8 cellular contexts compared by ENCODE assay signal in the genomic region with DNA sequence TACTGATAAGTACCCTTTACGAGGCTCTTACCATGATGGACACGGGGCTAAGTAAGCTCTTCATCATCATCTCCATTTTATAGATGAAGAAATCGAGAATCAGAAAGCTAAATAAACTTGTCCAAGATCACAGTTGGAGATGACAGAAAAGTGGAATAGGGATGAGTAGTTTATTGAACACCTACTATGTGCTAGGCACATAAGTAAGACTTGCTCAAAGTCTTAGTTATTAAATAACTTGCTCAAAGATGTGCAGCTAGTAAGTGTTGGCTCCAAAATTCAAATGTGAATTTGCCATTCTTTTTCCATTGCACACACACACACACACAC. TPM values are rescaled to one million over a fixed set of nuclear protein-coding genes. Genes with fewer than 3 reads are reported as not detected.
DNase-seq lines count a peak whose midpoint lies in the region; ATAC-seq and TF ChIP-seq lines count a peak whose summit lies in the region.

No MANE protein-coding gene starts in this region.

- H3K27ac Mint-ChIP-seq in activated naive CD4-positive, alpha-beta T cell treated with anti-CD3 and anti-CD28 coated beads, Interleukin-2, amount 50 U/mL, for 24 hours: peak overlapping the region; percentile 56
- H3K27ac Mint-ChIP-seq in stimulated activated memory B cell treated with anti-CD40 and anti-IgM and Interleukin-4, amounts not matched to agents 10 μg/mL and 1 μg/mL and 100 μg/mL, for 72 hours: no peak overlapping the region

- DNase-seq in activated naive CD4-positive, alpha-beta T cell treated with anti-CD3 and anti-CD28 coated beads, Interleukin-2, amount 50 U/mL, for 16 hours: no peak
- no peak for DNase-seq in Panc1 (ENCODE audit: low read depth, low spot score)

- TF ChIP-seq CTCF in Panc1 (IDR thresholded peaks at IDR 0.05): no peak

- ATAC-seq in Panc1 (no peak), GM18502 (IDR thresholded peaks at IDR 0.05; ENCODE audit: poor library complexity, unreplicated experiment) (no peak), HG02870 (IDR thresholded peaks at IDR 0.05; ENCODE audit: unreplicated experiment) (no peak)
- no peak for ATAC-seq in stimulated activated memory B cell treated with anti-CD40 and anti-IgM and Interleukin-4, amounts not matched to agents 10 μg/mL and 1 μg/mL and 100 μg/mL, for 72 hours

- H3K27ac ChIP-seq in Panc1 (ENCODE audit: low read length) (no peak overlapping the region), iPS-20b (ENCODE audit: low read length) (no peak overlapping the region), subcutaneous abdominal adipose tissue (ENCODE audit: low read depth, low read length) (no peak overlapping the region)

- intact Hi-C loops in Panc1 (cut with micrococcal nuclease; ENCODE audit: unreplicated experiment): no loop called here

- H3K4me1 Mint-ChIP-seq in activated naive CD4-positive, alpha-beta T cell treated with anti-CD3 and anti-CD28 coated beads, Interleukin-2, amount 50 U/mL, for 24 hours: peaks cover 11% of the 10 kb centered on the region
- peaks cover 11% of the 10 kb centered on the region for H3K4me1 Mint-ChIP-seq in stimulated activated memory B cell treated with anti-CD40 and anti-IgM and Interleukin-4, amounts not matched to agents 10 μg/mL and 1 μg/mL and 100 μg/mL, for 72 hours

- peaks cover 8% of the 10 kb centered on the region for H3K27me3 Mint-ChIP-seq in activated naive CD4-positive, alpha-beta T cell treated with anti-CD3 and anti-CD28 coated beads, Interleukin-2, amount 50 U/mL, for 24 hours
- H3K27me3 Mint-ChIP-seq in stimulated activated memory B cell treated with anti-CD40 and anti-IgM and Interleukin-4, amounts not matched to agents 10 μg/mL and 1 μg/mL and 100 μg/mL, for 72 hours: no peaks in the 10 kb centered on the region

- H3K9me3 ChIP-seq in Panc1 (ENCODE audit: control insufficient read depth, insufficient read depth, low read depth, low read length) (no peaks in the 10 kb centered on the region), iPS-20b (ENCODE audit: insufficient read depth, low read depth, low read length) (no peaks in the 10 kb centered on the region), subcutaneous abdominal adipose tissue (ENCODE audit: control insufficient read depth in 5 of 5, low read length in 5 of 5) (no peaks in the 10 kb centered on the region)

- BruUV-seq in Panc1 (replicated peaks; lab: Mats Ljungman, UMichigan): no TSS peak

- no peak overlapping the region for H3K4me3 Mint-ChIP-seq in activated naive CD4-positive, alpha-beta T cell treated with anti-CD3 and anti-CD28 coated beads, Interleukin-2, amount 50 U/mL, for 24 hours
- H3K4me3 Mint-ChIP-seq in stimulated activated memory B cell treated with anti-CD40 and anti-IgM and Interleukin-4, amounts not matched to agents 10 μg/mL and 1 μg/mL and 100 μg/mL, for 72 hours: no peak overlapping the region

- H3K9ac ChIP-seq in iPS-20b (ENCODE audit: low read depth, low read length) (no peak overlapping the region), subcutaneous abdominal adipose tissue (ENCODE audit: low read length in 5 of 5) (peak overlapping the region in 1 of 5 donors; percentile 41)

- in situ Hi-C loops in Panc1 (cut with HindIII; ENCODE audit: low pct_unique_long_range_greater_than_20kb, low sequenced_read_pairs): no loop called here

- H3K4me1 ChIP-seq in Panc1 (ENCODE audit: control insufficient read depth, insufficient read depth, low read length) (no peaks in the 10 kb centered on the region), iPS-20b (ENCODE audit: insufficient read depth, low read length) (peaks cover 8% of the 10 kb centered on the region; the same call in 1 of the 2 replicates), subcutaneous abdominal adipose tissue (ENCODE audit: control insufficient read depth in 5 of 5, insufficient read depth in 5 of 5, low read length in 5 of 5) (peaks cover 10 to 41% (median 26%) of the 10 kb centered on the region in 5 donors)

- H3K27me3 ChIP-seq in Panc1 (ENCODE audit: control insufficient read depth, insufficient read depth, low read length) (peaks cover 10% of the 10 kb centered on the region), iPS-20b (ENCODE audit: insufficient read depth, low read length) (peaks cover 61% of the 10 kb centered on the region), subcutaneous abdominal adipose tissue (ENCODE audit: control insufficient read depth in 5 of 5, insufficient read depth in 4 of 5, low read length in 5 of 5) (peaks cover 0 to 18% (median 6%) of the 10 kb centered on the region in 5 donors)

- H3K36me3 Mint-ChIP-seq in activated naive CD4-positive, alpha-beta T cell treated with anti-CD3 and anti-CD28 coated beads, Interleukin-2, amount 50 U/mL, for 24 hours: peaks cover 5% of the 10 kb centered on the region
- H3K36me3 Mint-ChIP-seq in stimulated activated memory B cell treated with anti-CD40 and anti-IgM and Interleukin-4, amounts not matched to agents 10 μg/mL and 1 μg/mL and 100 μg/mL, for 72 hours: peaks cover 11% of the 10 kb centered on the region

- H3K36me3 ChIP-seq in Panc1 (ENCODE audit: control insufficient read depth, insufficient read depth, low read length): no peaks in the 10 kb centered on the region; the same call in 1 of the 2 replicates
- peaks cover 19% of the 10 kb centered on the region; the same call in 1 of the 2 replicates for H3K36me3 ChIP-seq in iPS-20b (ENCODE audit: insufficient read depth, low read depth, low read length)
- peaks cover 0 to 12% (median 6%) of the 10 kb centered on the region in 5 donors for H3K36me3 ChIP-seq in subcutaneous abdominal adipose tissue (ENCODE audit: control insufficient read depth in 5 of 5, insufficient read depth in 5 of 5, low read length in 5 of 5)

- POLR2A ChIA-PET in Panc1 (lab: Charles Lee): no interaction called here

- CTCF ChIA-PET in Panc1 (lab: Charles Lee): no interaction called here

- no peaks in the 10 kb centered on the region for H3K9me3 Mint-ChIP-seq in activated naive CD4-positive, alpha-beta T cell treated with anti-CD3 and anti-CD28 coated beads, Interleukin-2, amount 50 U/mL, for 24 hours
- H3K9me3 Mint-ChIP-seq in stimulated activated memory B cell treated with anti-CD40 and anti-IgM and Interleukin-4, amounts not matched to agents 10 μg/mL and 1 μg/mL and 100 μg/mL, for 72 hours: no peaks in the 10 kb centered on the region

- H3K4me3 ChIP-seq in Panc1 (ENCODE audit: low read depth in 2 of 2, low read length in 2 of 2) (peak overlapping the region; percentile 35 to 43), iPS-20b (ENCODE audit: low read length) (peak overlapping the region; percentile 70; the same call in 1 of the 2 replicates), subcutaneous abdominal adipose tissue (ENCODE audit: low read depth in 1 of 5, low read length in 5 of 5) (peak overlapping the region; percentile 44 to 75 (median 70))

RNA-seq across cellular contexts. Expression of a gene that starts 0.6 kb away (rescaled TPM):
- 0.23 TPM for total RNA-seq in Panc1 (2021; ENCODE audit: unreplicated experiment)
- polyA plus RNA-seq in Panc1 (2012; ENCODE audit: insufficient read length): 0.42 TPM

RNA-seq across cellular contexts. Expression of a gene that starts 15.7 kb away (rescaled TPM):
- total RNA-seq in Panc1 (2021; ENCODE audit: unreplicated experiment): 1.2 TPM
- polyA plus RNA-seq in Panc1 (2012; ENCODE audit: insufficient read length): 0.53 TPM
